In genomic region chr22:38824587-38824986, GRCh38 we compare ENCODE assay signal across 8 cellular contexts. TPM values are rescaled to one million over a fixed set of nuclear protein-coding genes. Genes with fewer than 3 reads are reported as not detected.
A peak's percentile ranks its signal among the peaks of the same experiment; 100 is the strongest.
DNase-seq lines count a peak whose midpoint lies in the region; ATAC-seq and TF ChIP-seq lines count a peak whose summit lies in the region.

No MANE protein-coding gene starts in this region.

- H3K9me3 ChIP-seq in MG63 = no peaks in the 10 kb centered on the region
- no peaks in the 10 kb centered on the region for H3K9me3 ChIP-seq in neural cell (ENCODE audit: low read length)

- no peak overlapping the region for H3K27ac Mint-ChIP-seq in activated CD4-positive, alpha-beta memory T cell treated with anti-CD3 and anti-CD28 coated beads for 36 hours
- H3K27ac Mint-ChIP-seq in glutamatergic neuron (ENCODE audit: unreplicated experiment) = no peak overlapping the region

- no peaks in the 10 kb centered on the region for H3K4me1 Mint-ChIP-seq in activated CD4-positive, alpha-beta memory T cell treated with anti-CD3 and anti-CD28 coated beads for 36 hours (ENCODE audit: low read depth)
- H3K4me1 Mint-ChIP-seq in glutamatergic neuron (ENCODE audit: low read depth, unreplicated experiment) = peaks cover under 1% of the 10 kb centered on the region

- H3K9me3 Mint-ChIP-seq in activated CD4-positive, alpha-beta memory T cell treated with anti-CD3 and anti-CD28 coated beads for 36 hours = no peaks in the 10 kb centered on the region
- H3K9me3 Mint-ChIP-seq in glutamatergic neuron (ENCODE audit: unreplicated experiment) = peaks cover 5% of the 10 kb centered on the region

- no peak for TF ChIP-seq RAD21 in neural cell (conservative IDR thresholded peaks at IDR 0.05)

- no peaks in the 10 kb centered on the region for H4K20me1 ChIP-seq in neural cell (ENCODE audit: insufficient read depth)

- H2AFZ ChIP-seq in neural cell (ENCODE audit: low read depth, low read length) = no peak overlapping the region

- intact Hi-C loops in activated CD4-positive, alpha-beta memory T cell treated with anti-CD3 and anti-CD28 coated beads for 36 hours (cut with micrococcal nuclease) = no loop called here

- H3K36me3 Mint-ChIP-seq in activated CD4-positive, alpha-beta memory T cell treated with anti-CD3 and anti-CD28 coated beads for 36 hours = no peaks in the 10 kb centered on the region
- no peaks in the 10 kb centered on the region for H3K36me3 Mint-ChIP-seq in glutamatergic neuron (ENCODE audit: unreplicated experiment)

- H3K4me3 ChIP-seq in MG63 = no peak overlapping the region
- no peak overlapping the region for H3K4me3 ChIP-seq in fibroblast of mammary gland (ENCODE audit: control insufficient read depth, low read depth, low read length)
- H3K4me3 ChIP-seq in neural cell (ENCODE audit: low read length) = no peak overlapping the region

- no peaks in the 10 kb centered on the region for H3K79me2 ChIP-seq in neural cell (replicated peaks; ENCODE audit: insufficient read depth, low read length)

- peaks cover 5% of the 10 kb centered on the region; the same call in 1 of the 2 replicates for H3K27me3 ChIP-seq in MG63
- no peaks in the 10 kb centered on the region for H3K27me3 ChIP-seq in neural cell (ENCODE audit: insufficient read depth, low read depth, low read length)

- no peak overlapping the region for H3K4me3 Mint-ChIP-seq in activated CD4-positive, alpha-beta memory T cell treated with anti-CD3 and anti-CD28 coated beads for 36 hours
- H3K4me3 Mint-ChIP-seq in glutamatergic neuron (ENCODE audit: unreplicated experiment) = no peak overlapping the region

- TF ChIP-seq CTCF in fibroblast of mammary gland (conservative IDR thresholded peaks at IDR 0.05; ENCODE audit: control insufficient read depth, insufficient read depth, low read depth, low read length) (peak; percentile 52), neural cell (IDR thresholded peaks at IDR 0.05; ENCODE audit: poor library complexity, severe bottlenecking) (no peak), glutamatergic neuron (IDR thresholded peaks at IDR 0.05; ENCODE audit: partially characterized antibody, unreplicated experiment) (no peak)

- no peaks in the 10 kb centered on the region for H3F3A ChIP-seq in neural cell (ENCODE audit: insufficient read depth, low read length, poor library complexity, severe bottlenecking)

- no peak for ATAC-seq in HG03565 (IDR thresholded peaks at IDR 0.05; ENCODE audit: unreplicated experiment)

- H3K36me3 ChIP-seq in MG63 (no peaks in the 10 kb centered on the region), neural cell (ENCODE audit: insufficient read depth, low read length) (no peaks in the 10 kb centered on the region)

- DNase-seq in EH (ENCODE audit: low read depth) = peak; percentile 81
- DNase-seq in MG63 = peak; percentile 46
- DNase-seq in activated CD4-positive, alpha-beta memory T cell treated with anti-CD3 and anti-CD28 coated beads for 36 hours = peak; percentile 55
- peak; percentile 69 for DNase-seq in fibroblast of mammary gland (ENCODE audit: low read depth)
- no peak for DNase-seq in NCI-H774 (lab: John Stamatoyannopoulos, UW)
- no peak for DNase-seq in glutamatergic neuron

- H3K27me3 Mint-ChIP-seq in activated CD4-positive, alpha-beta memory T cell treated with anti-CD3 and anti-CD28 coated beads for 36 hours = no peaks in the 10 kb centered on the region
- peaks cover 7% of the 10 kb centered on the region for H3K27me3 Mint-ChIP-seq in glutamatergic neuron (ENCODE audit: unreplicated experiment)

- CTCF ChIA-PET in activated CD4-positive, alpha-beta memory T cell treated with anti-CD3 and anti-CD28 coated beads for 36 hours (lab: Charles Lee) = interaction anchor here (0.7 to 1.0 kb wide), 2 partner anchors 19 to 1275 kb away, joined by 3 to 4 read pairs; partner anchors contain the start of gene NPTXR

- H3K27ac ChIP-seq in neural cell (ENCODE audit: low read length) = no peak overlapping the region

- POLR2A ChIA-PET in activated CD4-positive, alpha-beta memory T cell treated with anti-CD3 and anti-CD28 coated beads for 36 hours (lab: Charles Lee) = no interaction called here

- H3K9ac ChIP-seq in neural cell (ENCODE audit: low read length) = no peak overlapping the region

- H3K9me2 ChIP-seq in neural cell (ENCODE audit: insufficient read depth, low read length) = no peaks in the 10 kb centered on the region

- H3K4me2 ChIP-seq in neural cell (ENCODE audit: low read length) = no peak overlapping the region

- TF ChIP-seq EP300 in neural cell (conservative IDR thresholded peaks at IDR 0.05; ENCODE audit: poor library complexity, severe bottlenecking) = no peak

TF ChIP-seq in neural cell, 6 proteins besides CTCF, POLR2A, EP300 and RAD21:
- TF ChIP-seq EZH2 (IDR thresholded peaks at IDR 0.05; ENCODE audit: borderline replicate concordance, insufficient read depth, low read length, poor library complexity, severe bottlenecking) (no peak), REST (IDR thresholded peaks at IDR 0.05; ENCODE audit: borderline replicate concordance) (peak; percentile 81), TAF1 (IDR thresholded peaks at IDR 0.05; ENCODE audit: low read depth) (no peak), SMC3 (conservative IDR thresholded peaks at IDR 0.05; ENCODE audit: poor library complexity) (no peak)
TF ChIP-seq in neural cell: peak in this region for 1.

RNA-seq across cellular contexts. Expression of gene NPTXR, which starts 19.2 kb away (rescaled TPM):
- 0.76 and 1.8 TPM in 2 replicates for total RNA-seq in MG63 (2014; rRNA removed; shearing (Covaris generic); ENCODE audit: low replicate concordance)
- 1 to 10 TPM; 1.9 to 2.5 TPM for total RNA-seq in activated CD4-positive, alpha-beta memory T cell treated with anti-CD3 and anti-CD28 coated beads for 36 hours
- 17.0 and 19.3 TPM in 2 replicates for polyA plus RNA-seq in neural cell
- 32.4 and 33.8 TPM in 2 replicates for polyA minus RNA-seq in neural cell
- 9.2 TPM for total RNA-seq in glutamatergic neuron (ENCODE audit: unreplicated experiment)

RNA-seq across cellular contexts. Expression of gene DNAL4, which starts 30.6 kb away (rescaled TPM):
- 11.3 and 18.8 TPM in 2 replicates for total RNA-seq in MG63 (2014; rRNA removed; shearing (Covaris generic); ENCODE audit: low replicate concordance)
- total RNA-seq in activated CD4-positive, alpha-beta memory T cell treated with anti-CD3 and anti-CD28 coated beads for 36 hours = 1 to 10 TPM; 7.7 to 8.3 TPM
- polyA plus RNA-seq in neural cell = 94.4 and 95.0 TPM in 2 replicates
- 31.5 and 35.8 TPM in 2 replicates for polyA minus RNA-seq in neural cell
- total RNA-seq in glutamatergic neuron (ENCODE audit: unreplicated experiment) = 19.4 TPM

RNA-seq across cellular contexts. Expression of gene CBX6, which starts 47.4 kb away (rescaled TPM):
- total RNA-seq in MG63 (2014; rRNA removed; shearing (Covaris generic); ENCODE audit: low replicate concordance) = 9.1 and 18.9 TPM in 2 replicates
- 100 to 1,000 TPM; 116 to 117 TPM for total RNA-seq in activated CD4-positive, alpha-beta memory T cell treated with anti-CD3 and anti-CD28 coated beads for 36 hours
- 13.0 and 16.3 TPM in 2 replicates for polyA plus RNA-seq in neural cell
- polyA minus RNA-seq in neural cell = 47.7 and 52.8 TPM in 2 replicates
- total RNA-seq in glutamatergic neuron (ENCODE audit: unreplicated experiment) = 27.6 TPM

Comparison
In these comparisons a context has a peak if more than half of its experiments do, and no peak if none do; other contexts are left out.
1. DNase-seq: peak in EH (single experiment), MG63 (single experiment), activated CD4-positive, alpha-beta memory T cell treated with anti-CD3 and anti-CD28 coated beads for 36 hours (single experiment) and fibroblast of mammary gland (single experiment); none in NCI-H774 (single experiment) and glutamatergic neuron (single experiment).